Comparison of ENCODE assay signal across 1 cellular context in the genomic region with DNA sequence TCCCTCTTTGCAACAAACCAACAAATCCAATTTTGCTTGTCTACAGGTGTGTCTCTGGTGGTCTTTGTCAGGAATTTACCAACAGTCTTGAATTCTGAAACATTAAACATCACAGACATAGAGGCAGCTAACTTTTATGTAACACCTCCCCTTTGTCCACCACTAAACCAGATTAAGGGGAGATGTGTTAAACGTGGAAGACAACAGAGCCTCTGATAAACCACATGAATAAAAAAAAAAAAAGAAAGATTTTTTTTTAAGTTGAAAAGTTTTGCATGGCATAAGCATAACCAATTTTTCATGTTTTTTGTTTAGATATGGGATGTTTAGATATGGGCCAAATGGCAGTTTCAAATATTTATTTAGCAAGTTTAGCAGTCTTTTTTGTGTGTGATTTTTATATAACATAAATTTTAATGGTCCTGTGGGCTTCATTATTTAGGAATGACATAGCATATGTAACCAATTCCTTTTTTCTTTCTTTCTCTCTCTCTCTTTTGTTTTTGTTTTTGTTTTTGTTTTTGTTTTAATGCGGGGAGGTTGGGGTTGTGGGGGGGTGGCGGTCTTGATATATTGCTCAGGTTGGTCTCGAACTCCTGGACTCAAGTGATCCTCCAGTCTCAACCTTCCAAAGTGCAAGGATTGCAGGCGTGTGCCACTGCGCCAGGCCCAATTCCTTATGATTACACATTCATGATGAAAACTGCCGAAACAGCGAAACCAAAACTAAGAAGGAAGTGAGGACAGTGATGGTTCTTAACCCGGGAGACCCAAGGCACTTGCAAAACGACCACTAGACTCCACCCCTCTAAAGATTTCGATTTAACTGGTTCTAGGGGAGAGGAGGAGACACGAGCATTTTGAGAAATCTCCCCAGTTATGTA.
A peak's percentile ranks its signal among the peaks of the same experiment; 100 is the strongest.
TF ChIP-seq lines count a peak whose summit lies in the region.

No MANE protein-coding gene starts in this region.

TF ChIP-seq in K562, 482 proteins besides CTCF, POLR2A, EP300 and RAD21 (continued from another document and continues in another):
- TF ChIP-seq, protein P1, sequence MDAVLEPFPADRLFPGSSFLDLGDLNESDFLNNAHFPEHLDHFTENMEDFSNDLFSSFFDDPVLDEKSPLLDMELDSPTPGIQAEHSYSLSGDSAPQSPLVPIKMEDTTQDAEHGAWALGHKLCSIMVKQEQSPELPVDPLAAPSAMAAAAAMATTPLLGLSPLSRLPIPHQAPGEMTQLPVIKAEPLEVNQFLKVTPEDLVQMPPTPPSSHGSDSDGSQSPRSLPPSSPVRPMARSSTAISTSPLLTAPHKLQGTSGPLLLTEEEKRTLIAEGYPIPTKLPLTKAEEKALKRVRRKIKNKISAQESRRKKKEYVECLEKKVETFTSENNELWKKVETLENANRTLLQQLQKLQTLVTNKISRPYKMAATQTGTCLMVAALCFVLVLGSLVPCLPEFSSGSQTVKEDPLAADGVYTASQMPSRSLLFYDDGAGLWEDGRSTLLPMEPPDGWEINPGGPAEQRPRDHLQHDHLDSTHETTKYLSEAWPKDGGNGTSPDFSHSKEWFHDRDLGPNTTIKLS (IDR thresholded peaks at IDR 0.05; ENCODE audit: borderline replicate concordance, low read depth): no peak
- TF ChIP-seq CXXC5 (CRISPR knock-in tag; IDR thresholded peaks at IDR 0.05) (peak; percentile 25; the same call in 1 of the 2 replicates), HDAC2 (IDR thresholded peaks at IDR 0.05) (0 out of 2 replicates have a peak, but pooled peaks have one; percentile 77), JUNB (CRISPR knock-in tag; conservative IDR thresholded peaks at IDR 0.05) (no peak), NR2C2 (CRISPR knock-in tag; IDR thresholded peaks at IDR 0.05) (no peak), NR2C2 (tag; IDR thresholded peaks at IDR 0.05) (no peak; the same call in 1 of the 2 replicates), ZNF589 (CRISPR knock-in tag; IDR thresholded peaks at IDR 0.05; ENCODE audit: low read depth) (peak; percentile 45; the same call in 1 of the 2 replicates), ZSCAN29 (IDR thresholded peaks at IDR 0.05) (no peak), ILF3 (IDR thresholded peaks at IDR 0.05; ENCODE audit: borderline replicate concordance) (no peak), SMARCB1 (IDR thresholded peaks at IDR 0.05; ENCODE audit: insufficient read length, low read depth) (no peak), SRSF9 (IDR thresholded peaks at IDR 0.05; ENCODE audit: borderline replicate concordance, low read depth, low read length) (no peak), CREBBP (IDR thresholded peaks at IDR 0.05; ENCODE audit: low read depth, low read length) (no peak), HDAC1 (IDR thresholded peaks at IDR 0.05) (0 out of 4 replicates have a peak, but pooled peaks of 1 of the 2 experiments have one; percentile 51), STAT5B (CRISPR knock-in tag; IDR thresholded peaks at IDR 0.05) (no peak), PYGO2 (tag; IDR thresholded peaks at IDR 0.05) (no peak), SRSF3 (IDR thresholded peaks at IDR 0.05; ENCODE audit: insufficient read depth, low read length) (no peak), SIN3B (IDR thresholded peaks at IDR 0.05; ENCODE audit: low read depth) (no peak), RNF2 (IDR thresholded peaks at IDR 0.05) (no peak), ZNF583 (CRISPR knock-in tag; IDR thresholded peaks at IDR 0.05) (no peak), SMARCA5 (IDR thresholded peaks at IDR 0.05) (peak; percentile 72), FOXP1 (CRISPR knock-in tag; IDR thresholded peaks at IDR 0.05) (no peak), CSDE1 (IDR thresholded peaks at IDR 0.05) (no peak), GTF2F1 (IDR thresholded peaks at IDR 0.05; ENCODE audit: low read depth, low read length) (no peak), SP2 (IDR thresholded peaks at IDR 0.05; ENCODE audit: extremely low read depth, low read depth, low read length, poor library complexity, severe bottlenecking) (no peak), MTA1 (IDR thresholded peaks at IDR 0.05; ENCODE audit: borderline replicate concordance) (peak; percentile 41; the same call in 1 of the 2 replicates), RBBP5 (IDR thresholded peaks at IDR 0.05; ENCODE audit: borderline replicate concordance, insufficient read depth, low read length, poor library complexity, severe bottlenecking) (peak; percentile 15), PRMT5 (CRISPR knock-in tag; IDR thresholded peaks at IDR 0.05) (no peak), ZNF445 (CRISPR knock-in tag; IDR thresholded peaks at IDR 0.05; ENCODE audit: low read depth) (no peak), MYBL2 (IDR thresholded peaks at IDR 0.05; ENCODE audit: low read depth) (0 out of 2 replicates have a peak, but pooled peaks have one; percentile 5), MYBL2 (CRISPR knock-in tag; IDR thresholded peaks at IDR 0.05; ENCODE audit: borderline replicate concordance) (no peak), PTBP1 (IDR thresholded peaks at IDR 0.05; ENCODE audit: low read depth, low read length) (no peak), TGIF2 (CRISPR knock-in tag; IDR thresholded peaks at IDR 0.05) (no peak)
- TF ChIP-seq, protein P2, sequence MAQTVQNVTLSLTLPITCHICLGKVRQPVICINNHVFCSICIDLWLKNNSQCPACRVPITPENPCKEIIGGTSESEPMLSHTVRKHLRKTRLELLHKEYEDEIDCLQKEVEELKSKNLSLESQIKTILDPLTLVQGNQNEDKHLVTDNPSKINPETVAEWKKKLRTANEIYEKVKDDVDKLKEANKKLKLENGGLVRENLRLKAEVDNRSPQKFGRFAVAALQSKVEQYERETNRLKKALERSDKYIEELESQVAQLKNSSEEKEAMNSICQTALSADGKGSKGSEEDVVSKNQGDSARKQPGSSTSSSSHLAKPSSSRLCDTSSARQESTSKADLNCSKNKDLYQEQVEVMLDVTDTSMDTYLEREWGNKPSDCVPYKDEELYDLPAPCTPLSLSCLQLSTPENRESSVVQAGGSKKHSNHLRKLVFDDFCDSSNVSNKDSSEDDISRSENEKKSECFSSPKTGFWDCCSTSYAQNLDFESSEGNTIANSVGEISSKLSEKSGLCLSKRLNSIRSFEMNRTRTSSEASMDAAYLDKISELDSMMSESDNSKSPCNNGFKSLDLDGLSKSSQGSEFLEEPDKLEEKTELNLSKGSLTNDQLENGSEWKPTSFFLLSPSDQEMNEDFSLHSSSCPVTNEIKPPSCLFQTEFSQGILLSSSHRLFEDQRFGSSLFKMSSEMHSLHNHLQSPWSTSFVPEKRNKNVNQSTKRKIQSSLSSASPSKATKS (CRISPR knock-in tag; IDR thresholded peaks at IDR 0.05): no peak
- TF ChIP-seq, protein P3, sequence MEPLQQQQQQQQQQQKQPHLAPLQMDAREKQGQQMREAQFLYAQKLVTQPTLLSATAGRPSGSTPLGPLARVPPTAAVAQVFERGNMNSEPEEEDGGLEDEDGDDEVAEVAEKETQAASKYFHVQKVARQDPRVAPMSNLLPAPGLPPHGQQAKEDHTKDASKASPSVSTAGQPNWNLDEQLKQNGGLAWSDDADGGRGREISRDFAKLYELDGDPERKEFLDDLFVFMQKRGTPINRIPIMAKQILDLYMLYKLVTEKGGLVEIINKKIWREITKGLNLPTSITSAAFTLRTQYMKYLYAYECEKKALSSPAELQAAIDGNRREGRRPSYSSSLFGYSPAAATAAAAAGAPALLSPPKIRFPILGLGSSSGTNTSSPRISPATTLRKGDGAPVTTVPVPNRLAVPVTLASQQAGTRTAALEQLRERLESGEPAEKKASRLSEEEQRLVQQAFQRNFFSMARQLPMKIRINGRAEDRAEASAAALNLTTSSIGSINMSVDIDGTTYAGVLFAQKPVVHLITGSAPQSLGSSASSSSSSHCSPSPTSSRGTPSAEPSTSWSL (CRISPR knock-in tag; IDR thresholded peaks at IDR 0.05; ENCODE audit: borderline replicate concordance): no peak
- TF ChIP-seq, protein P4, sequence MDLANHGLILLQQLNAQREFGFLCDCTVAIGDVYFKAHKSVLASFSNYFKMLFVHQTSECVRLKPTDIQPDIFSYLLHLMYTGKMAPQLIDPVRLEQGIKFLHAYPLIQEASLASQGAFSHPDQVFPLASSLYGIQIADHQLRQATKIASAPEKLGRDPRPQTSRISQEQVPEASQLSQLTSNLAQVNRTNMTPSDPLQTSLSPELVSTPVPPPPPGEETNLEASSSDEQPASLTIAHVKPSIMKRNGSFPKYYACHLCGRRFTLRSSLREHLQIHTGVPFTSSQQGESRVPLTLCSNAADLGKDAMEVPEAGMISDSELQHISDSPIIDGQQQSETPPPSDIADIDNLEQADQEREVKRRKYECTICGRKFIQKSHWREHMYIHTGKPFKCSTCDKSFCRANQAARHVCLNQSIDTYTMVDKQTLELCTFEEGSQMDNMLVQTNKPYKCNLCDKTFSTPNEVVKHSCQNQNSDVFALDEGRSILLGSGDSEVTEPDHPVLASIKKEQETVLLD (IDR thresholded peaks at IDR 0.05): no peak
- TF ChIP-seq, protein P5, sequence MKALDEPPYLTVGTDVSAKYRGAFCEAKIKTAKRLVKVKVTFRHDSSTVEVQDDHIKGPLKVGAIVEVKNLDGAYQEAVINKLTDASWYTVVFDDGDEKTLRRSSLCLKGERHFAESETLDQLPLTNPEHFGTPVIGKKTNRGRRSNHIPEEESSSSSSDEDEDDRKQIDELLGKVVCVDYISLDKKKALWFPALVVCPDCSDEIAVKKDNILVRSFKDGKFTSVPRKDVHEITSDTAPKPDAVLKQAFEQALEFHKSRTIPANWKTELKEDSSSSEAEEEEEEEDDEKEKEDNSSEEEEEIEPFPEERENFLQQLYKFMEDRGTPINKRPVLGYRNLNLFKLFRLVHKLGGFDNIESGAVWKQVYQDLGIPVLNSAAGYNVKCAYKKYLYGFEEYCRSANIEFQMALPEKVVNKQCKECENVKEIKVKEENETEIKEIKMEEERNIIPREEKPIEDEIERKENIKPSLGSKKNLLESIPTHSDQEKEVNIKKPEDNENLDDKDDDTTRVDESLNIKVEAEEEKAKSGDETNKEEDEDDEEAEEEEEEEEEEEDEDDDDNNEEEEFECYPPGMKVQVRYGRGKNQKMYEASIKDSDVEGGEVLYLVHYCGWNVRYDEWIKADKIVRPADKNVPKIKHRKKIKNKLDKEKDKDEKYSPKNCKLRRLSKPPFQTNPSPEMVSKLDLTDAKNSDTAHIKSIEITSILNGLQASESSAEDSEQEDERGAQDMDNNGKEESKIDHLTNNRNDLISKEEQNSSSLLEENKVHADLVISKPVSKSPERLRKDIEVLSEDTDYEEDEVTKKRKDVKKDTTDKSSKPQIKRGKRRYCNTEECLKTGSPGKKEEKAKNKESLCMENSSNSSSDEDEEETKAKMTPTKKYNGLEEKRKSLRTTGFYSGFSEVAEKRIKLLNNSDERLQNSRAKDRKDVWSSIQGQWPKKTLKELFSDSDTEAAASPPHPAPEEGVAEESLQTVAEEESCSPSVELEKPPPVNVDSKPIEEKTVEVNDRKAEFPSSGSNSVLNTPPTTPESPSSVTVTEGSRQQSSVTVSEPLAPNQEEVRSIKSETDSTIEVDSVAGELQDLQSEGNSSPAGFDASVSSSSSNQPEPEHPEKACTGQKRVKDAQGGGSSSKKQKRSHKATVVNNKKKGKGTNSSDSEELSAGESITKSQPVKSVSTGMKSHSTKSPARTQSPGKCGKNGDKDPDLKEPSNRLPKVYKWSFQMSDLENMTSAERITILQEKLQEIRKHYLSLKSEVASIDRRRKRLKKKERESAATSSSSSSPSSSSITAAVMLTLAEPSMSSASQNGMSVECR (CRISPR knock-in tag; IDR thresholded peaks at IDR 0.05): no peak
- TF ChIP-seq, protein P6, sequence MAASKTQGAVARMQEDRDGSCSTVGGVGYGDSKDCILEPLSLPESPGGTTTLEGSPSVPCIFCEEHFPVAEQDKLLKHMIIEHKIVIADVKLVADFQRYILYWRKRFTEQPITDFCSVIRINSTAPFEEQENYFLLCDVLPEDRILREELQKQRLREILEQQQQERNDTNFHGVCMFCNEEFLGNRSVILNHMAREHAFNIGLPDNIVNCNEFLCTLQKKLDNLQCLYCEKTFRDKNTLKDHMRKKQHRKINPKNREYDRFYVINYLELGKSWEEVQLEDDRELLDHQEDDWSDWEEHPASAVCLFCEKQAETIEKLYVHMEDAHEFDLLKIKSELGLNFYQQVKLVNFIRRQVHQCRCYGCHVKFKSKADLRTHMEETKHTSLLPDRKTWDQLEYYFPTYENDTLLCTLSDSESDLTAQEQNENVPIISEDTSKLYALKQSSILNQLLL (CRISPR knock-in tag; IDR thresholded peaks at IDR 0.05; ENCODE audit: borderline replicate concordance): no peak
- TF ChIP-seq, protein P7, sequence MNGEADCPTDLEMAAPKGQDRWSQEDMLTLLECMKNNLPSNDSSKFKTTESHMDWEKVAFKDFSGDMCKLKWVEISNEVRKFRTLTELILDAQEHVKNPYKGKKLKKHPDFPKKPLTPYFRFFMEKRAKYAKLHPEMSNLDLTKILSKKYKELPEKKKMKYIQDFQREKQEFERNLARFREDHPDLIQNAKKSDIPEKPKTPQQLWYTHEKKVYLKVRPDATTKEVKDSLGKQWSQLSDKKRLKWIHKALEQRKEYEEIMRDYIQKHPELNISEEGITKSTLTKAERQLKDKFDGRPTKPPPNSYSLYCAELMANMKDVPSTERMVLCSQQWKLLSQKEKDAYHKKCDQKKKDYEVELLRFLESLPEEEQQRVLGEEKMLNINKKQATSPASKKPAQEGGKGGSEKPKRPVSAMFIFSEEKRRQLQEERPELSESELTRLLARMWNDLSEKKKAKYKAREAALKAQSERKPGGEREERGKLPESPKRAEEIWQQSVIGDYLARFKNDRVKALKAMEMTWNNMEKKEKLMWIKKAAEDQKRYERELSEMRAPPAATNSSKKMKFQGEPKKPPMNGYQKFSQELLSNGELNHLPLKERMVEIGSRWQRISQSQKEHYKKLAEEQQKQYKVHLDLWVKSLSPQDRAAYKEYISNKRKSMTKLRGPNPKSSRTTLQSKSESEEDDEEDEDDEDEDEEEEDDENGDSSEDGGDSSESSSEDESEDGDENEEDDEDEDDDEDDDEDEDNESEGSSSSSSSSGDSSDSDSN (IDR thresholded peaks at IDR 0.05; ENCODE audit: borderline replicate concordance in 1 of 2, low read depth in 2 of 2, low read length in 2 of 2): no peak
- TF ChIP-seq, protein P8, sequence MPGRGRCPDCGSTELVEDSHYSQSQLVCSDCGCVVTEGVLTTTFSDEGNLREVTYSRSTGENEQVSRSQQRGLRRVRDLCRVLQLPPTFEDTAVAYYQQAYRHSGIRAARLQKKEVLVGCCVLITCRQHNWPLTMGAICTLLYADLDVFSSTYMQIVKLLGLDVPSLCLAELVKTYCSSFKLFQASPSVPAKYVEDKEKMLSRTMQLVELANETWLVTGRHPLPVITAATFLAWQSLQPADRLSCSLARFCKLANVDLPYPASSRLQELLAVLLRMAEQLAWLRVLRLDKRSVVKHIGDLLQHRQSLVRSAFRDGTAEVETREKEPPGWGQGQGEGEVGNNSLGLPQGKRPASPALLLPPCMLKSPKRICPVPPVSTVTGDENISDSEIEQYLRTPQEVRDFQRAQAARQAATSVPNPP (IDR thresholded peaks at IDR 0.05; ENCODE audit: borderline replicate concordance, insufficient read depth, insufficient read length): no peak
- TF ChIP-seq, protein P9, sequence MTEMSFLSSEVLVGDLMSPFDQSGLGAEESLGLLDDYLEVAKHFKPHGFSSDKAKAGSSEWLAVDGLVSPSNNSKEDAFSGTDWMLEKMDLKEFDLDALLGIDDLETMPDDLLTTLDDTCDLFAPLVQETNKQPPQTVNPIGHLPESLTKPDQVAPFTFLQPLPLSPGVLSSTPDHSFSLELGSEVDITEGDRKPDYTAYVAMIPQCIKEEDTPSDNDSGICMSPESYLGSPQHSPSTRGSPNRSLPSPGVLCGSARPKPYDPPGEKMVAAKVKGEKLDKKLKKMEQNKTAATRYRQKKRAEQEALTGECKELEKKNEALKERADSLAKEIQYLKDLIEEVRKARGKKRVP (CRISPR knock-in tag; IDR thresholded peaks at IDR 0.05): peak; percentile 75
